ENCODE assay signal across 1 cellular context in the genomic region with DNA sequence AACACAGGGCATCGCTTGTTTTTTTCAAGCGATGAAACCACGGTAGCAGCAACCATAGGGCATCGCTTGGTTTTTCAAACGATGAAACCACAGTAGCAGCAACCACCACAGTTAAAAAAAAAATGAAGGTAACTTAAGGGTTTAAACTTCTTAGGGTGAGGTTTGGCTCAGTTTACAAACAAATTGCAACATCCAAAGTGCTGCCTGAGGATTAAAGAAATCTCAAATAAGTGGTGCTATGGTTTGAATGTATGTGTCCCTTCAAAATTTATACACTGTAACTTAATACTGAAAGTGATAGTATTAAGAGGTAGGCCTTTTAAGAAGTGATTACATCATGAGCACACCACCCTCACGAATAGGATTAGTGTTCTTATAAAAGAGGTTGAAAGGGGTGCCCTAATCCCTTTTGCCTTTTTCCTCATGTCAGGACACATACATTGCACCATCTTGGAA.
TF ChIP-seq lines count a peak whose summit lies in the region.

No MANE protein-coding gene starts in this region.

TF ChIP-seq in GM23338, 12 proteins besides CTCF, POLR2A, EP300 and RAD21 (continued from another document):
- TF ChIP-seq, protein P1, sequence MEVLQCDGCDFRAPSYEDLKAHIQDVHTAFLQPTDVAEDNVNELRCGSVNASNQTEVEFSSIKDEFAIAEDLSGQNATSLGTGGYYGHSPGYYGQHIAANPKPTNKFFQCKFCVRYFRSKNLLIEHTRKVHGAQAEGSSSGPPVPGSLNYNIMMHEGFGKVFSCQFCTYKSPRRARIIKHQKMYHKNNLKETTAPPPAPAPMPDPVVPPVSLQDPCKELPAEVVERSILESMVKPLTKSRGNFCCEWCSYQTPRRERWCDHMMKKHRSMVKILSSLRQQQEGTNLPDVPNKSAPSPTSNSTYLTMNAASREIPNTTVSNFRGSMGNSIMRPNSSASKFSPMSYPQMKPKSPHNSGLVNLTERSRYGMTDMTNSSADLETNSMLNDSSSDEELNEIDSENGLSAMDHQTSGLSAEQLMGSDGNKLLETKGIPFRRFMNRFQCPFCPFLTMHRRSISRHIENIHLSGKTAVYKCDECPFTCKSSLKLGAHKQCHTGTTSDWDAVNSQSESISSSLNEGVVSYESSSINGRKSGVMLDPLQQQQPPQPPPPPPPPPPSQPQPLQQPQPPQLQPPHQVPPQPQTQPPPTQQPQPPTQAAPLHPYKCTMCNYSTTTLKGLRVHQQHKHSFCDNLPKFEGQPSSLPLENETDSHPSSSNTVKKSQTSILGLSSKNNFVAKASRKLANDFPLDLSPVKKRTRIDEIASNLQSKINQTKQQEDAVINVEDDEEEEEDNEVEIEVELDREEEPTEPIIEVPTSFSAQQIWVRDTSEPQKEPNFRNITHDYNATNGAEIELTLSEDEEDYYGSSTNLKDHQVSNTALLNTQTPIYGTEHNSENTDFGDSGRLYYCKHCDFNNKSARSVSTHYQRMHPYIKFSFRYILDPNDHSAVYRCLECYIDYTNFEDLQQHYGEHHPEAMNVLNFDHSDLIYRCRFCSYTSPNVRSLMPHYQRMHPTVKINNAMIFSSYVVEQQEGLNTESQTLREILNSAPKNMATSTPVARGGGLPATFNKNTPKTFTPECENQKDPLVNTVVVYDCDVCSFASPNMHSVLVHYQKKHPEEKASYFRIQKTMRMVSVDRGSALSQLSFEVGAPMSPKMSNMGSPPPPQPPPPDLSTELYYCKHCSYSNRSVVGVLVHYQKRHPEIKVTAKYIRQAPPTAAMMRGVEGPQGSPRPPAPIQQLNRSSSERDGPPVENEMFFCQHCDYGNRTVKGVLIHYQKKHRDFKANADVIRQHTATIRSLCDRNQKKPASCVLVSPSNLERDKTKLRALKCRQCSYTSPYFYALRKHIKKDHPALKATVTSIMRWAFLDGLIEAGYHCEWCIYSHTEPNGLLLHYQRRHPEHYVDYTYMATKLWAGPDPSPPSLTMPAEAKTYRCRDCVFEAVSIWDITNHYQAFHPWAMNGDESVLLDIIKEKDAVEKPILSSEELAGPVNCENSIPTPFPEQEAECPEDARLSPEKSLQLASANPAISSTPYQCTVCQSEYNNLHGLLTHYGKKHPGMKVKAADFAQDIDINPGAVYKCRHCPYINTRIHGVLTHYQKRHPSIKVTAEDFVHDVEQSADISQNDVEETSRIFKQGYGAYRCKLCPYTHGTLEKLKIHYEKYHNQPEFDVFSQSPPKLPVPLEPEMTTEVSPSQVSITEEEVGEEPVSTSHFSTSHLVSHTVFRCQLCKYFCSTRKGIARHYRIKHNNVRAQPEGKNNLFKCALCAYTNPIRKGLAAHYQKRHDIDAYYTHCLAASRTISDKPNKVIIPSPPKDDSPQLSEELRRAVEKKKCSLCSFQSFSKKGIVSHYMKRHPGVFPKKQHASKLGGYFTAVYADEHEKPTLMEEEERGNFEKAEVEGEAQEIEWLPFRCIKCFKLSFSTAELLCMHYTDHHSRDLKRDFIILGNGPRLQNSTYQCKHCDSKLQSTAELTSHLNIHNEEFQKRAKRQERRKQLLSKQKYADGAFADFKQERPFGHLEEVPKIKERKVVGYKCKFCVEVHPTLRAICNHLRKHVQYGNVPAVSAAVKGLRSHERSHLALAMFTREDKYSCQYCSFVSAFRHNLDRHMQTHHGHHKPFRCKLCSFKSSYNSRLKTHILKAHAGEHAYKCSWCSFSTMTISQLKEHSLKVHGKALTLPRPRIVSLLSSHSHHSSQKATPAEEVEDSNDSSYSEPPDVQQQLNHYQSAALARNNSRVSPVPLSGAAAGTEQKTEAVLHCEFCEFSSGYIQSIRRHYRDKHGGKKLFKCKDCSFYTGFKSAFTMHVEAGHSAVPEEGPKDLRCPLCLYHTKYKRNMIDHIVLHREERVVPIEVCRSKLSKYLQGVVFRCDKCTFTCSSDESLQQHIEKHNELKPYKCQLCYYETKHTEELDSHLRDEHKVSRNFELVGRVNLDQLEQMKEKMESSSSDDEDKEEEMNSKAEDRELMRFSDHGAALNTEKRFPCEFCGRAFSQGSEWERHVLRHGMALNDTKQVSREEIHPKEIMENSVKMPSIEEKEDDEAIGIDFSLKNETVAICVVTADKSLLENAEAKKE (CRISPR knock-in tag; IDR thresholded peaks at IDR 0.05): no peak
- TF ChIP-seq STAT1 (IDR thresholded peaks at IDR 0.05; ENCODE audit: unreplicated experiment) (no peak), NANOG (IDR thresholded peaks at IDR 0.05; ENCODE audit: borderline replicate concordance) (no peak), JUNB (IDR thresholded peaks at IDR 0.05; ENCODE audit: unreplicated experiment) (no peak), POLR2AphosphoS5 (IDR thresholded peaks at IDR 0.05; ENCODE audit: low read depth) (no peak)
- TF ChIP-seq, protein P2, sequence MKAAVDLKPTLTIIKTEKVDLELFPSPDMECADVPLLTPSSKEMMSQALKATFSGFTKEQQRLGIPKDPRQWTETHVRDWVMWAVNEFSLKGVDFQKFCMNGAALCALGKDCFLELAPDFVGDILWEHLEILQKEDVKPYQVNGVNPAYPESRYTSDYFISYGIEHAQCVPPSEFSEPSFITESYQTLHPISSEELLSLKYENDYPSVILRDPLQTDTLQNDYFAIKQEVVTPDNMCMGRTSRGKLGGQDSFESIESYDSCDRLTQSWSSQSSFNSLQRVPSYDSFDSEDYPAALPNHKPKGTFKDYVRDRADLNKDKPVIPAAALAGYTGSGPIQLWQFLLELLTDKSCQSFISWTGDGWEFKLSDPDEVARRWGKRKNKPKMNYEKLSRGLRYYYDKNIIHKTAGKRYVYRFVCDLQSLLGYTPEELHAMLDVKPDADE (IDR thresholded peaks at IDR 0.05): no peak
